16 cellular contexts compared by ENCODE assay signal in the genomic region with DNA sequence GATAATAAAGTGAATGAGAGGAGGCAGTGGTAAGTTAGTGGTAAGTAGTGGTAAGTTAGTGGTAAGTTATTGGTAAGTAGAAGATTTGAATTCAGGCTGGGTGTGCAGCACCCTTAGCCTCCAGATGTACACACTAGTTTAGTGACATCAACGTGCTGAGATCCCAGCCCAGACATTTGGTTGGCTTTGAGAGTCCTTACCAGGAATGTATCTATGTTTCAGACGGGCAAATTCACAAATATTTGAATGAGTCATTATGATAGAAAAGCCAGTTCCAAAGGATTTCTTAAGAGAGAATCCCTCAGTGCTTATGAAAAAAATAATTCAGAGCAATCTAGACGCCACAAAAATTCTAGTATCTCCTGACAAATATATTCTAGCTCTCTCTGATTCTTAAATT.
DNase-seq lines count a peak whose midpoint lies in the region; TF ChIP-seq lines count a peak whose summit lies in the region.
"Had no signal": no experiment of that assay in that cellular context is flagged by ENCODE, and none has a peak within 500 bp of the region (broad histone marks: within the 10 kb centered on the region; RNA-seq: fewer than 3 reads in every experiment).

No MANE protein-coding gene starts in this region.

- no peaks in the 10 kb centered on the region for H3K36me3 Mint-ChIP-seq in activated CD4-positive, alpha-beta T cell treated with anti-CD3 and anti-CD28 coated beads, Interleukin-2, amount 10 ng/mL, durations not matched to agents 7 days and 5 days (ENCODE audit: low read depth)
- H3K36me3 Mint-ChIP-seq: activated naive CD8-positive, alpha-beta T cell treated with anti-CD3 and anti-CD28 coated beads, Interleukin-2, amount 10 ng/mL, durations not matched to agents 7 days and 5 days had no signal

- no peak overlapping the region for H2BK12ac ChIP-seq in mesenchymal stem cell (ENCODE audit: low read length in 2 of 2)

- no peak overlapping the region for H2BK120ac ChIP-seq in mesenchymal stem cell (ENCODE audit: low read depth, low read length)

- H3K9me3 ChIP-seq in mesenchymal stem cell (ENCODE audit: control insufficient read depth, low read length), result no peaks in the 10 kb centered on the region

- no peaks in the 10 kb centered on the region for H3K27me3 Mint-ChIP-seq in activated CD4-positive, alpha-beta T cell treated with anti-CD3 and anti-CD28 coated beads, Interleukin-2, amount 10 ng/mL, durations not matched to agents 7 days and 5 days
- H3K27me3 Mint-ChIP-seq: activated naive CD8-positive, alpha-beta T cell treated with anti-CD3 and anti-CD28 coated beads, Interleukin-2, amount 10 ng/mL, durations not matched to agents 7 days and 5 days; stimulated activated memory B cell treated with anti-CD40 and anti-IgM and Interleukin-4, amounts not matched to agents 10 μg/mL and 1 μg/mL and 100 μg/mL, for 72 hours had no signal

- no peak overlapping the region for H3K14ac ChIP-seq in mesenchymal stem cell (ENCODE audit: low read length in 2 of 2)

- no peak overlapping the region for H4K91ac ChIP-seq in mesenchymal stem cell (ENCODE audit: low read length)

- POLR2A ChIA-PET in activated CD4-positive, alpha-beta T cell treated with anti-CD3 and anti-CD28 coated beads, Interleukin-2, amount 10 ng/mL, durations not matched to agents 7 days and 5 days (lab: Charles Lee), result no interaction called here

- no peak for TF ChIP-seq CTCF in AG09309 (IDR thresholded peaks at IDR 0.05; ENCODE audit: control insufficient read depth, insufficient read depth, low read depth, low read length, missing control alignments)
- no peak for TF ChIP-seq CTCF in choroid plexus epithelial cell (conservative IDR thresholded peaks at IDR 0.05; ENCODE audit: low read depth, low read length)

- no peaks in the 10 kb centered on the region for H3K4me1 Mint-ChIP-seq in activated CD4-positive, alpha-beta T cell treated with anti-CD3 and anti-CD28 coated beads, Interleukin-2, amount 10 ng/mL, durations not matched to agents 7 days and 5 days
- H3K4me1 Mint-ChIP-seq: activated naive CD8-positive, alpha-beta T cell treated with anti-CD3 and anti-CD28 coated beads, Interleukin-2, amount 10 ng/mL, durations not matched to agents 7 days and 5 days; memory B cell; stimulated activated memory B cell treated with anti-CD40 and anti-IgM and Interleukin-4, amounts not matched to agents 10 μg/mL and 1 μg/mL and 100 μg/mL, for 72 hours had no signal

- no peaks in the 10 kb centered on the region for H3K4me1 ChIP-seq in mesenchymal stem cell (ENCODE audit: control insufficient read depth, insufficient read depth, low read depth, low read length)

- no peak overlapping the region for H2BK5ac ChIP-seq in mesenchymal stem cell (ENCODE audit: low read depth, low read length, poor library complexity, severe bottlenecking)

- H3K4me3 ChIP-seq in AG09309 (ENCODE audit: control insufficient read depth, low read depth, low read length) (no peak overlapping the region), choroid plexus epithelial cell (ENCODE audit: low read depth, low read length) (no peak overlapping the region), mesenchymal stem cell (ENCODE audit: insufficient read depth in 1 of 2, low read depth in 1 of 2, low read length in 2 of 2) (no peak overlapping the region)

- H3K79me1 ChIP-seq in mesenchymal stem cell (replicated peaks; ENCODE audit: low read length, poor library complexity, severe bottlenecking), result no peaks in the 10 kb centered on the region

- DNase-seq in AG09309 (ENCODE audit: low read depth), result peak; percentile 76
- DNase-seq in M059J (ENCODE audit: low read depth), result peak; percentile 75
- peak; percentile 93 for DNase-seq in choroid plexus epithelial cell (ENCODE audit: low read depth)
- peak; percentile 60 for DNase-seq in mesenchymal stem cell
- DNase-seq in stimulated activated CD4-positive, alpha-beta T cell treated with anti-CD3 and anti-CD28 coated beads, Interleukin-4, amount 100 ng/mL, for 24 hours, result no peak
- DNase-seq in activated CD4-positive, alpha-beta T cell treated with anti-CD3 and anti-CD28 coated beads, Interleukin-2, amount 10 ng/mL, durations not matched to agents 7 days and 5 days, result no peak
- no peak for DNase-seq in DMS 273 (lab: John Stamatoyannopoulos, UW; ENCODE audit: unreplicated experiment)
- DNase-seq in NCI-H2196 treated with DMSO at 0.1 percent for 48 hours (lab: John Stamatoyannopoulos, UW; ENCODE audit: unreplicated experiment), result no peak
- DNase-seq: activated naive CD8-positive, alpha-beta T cell treated with anti-CD3 and anti-CD28 coated beads, Interleukin-2, amount 10 ng/mL, durations not matched to agents 7 days and 5 days; effector memory CD4-positive, alpha-beta T cell; Karpas-422; occipital lobe; stimulated activated CD4-positive, alpha-beta T cell treated with anti-CD3 and anti-CD28 coated beads, Interleukin-2, amount 100 ng/mL, for 24 hours had no signal

- CTCF ChIA-PET in activated CD4-positive, alpha-beta T cell treated with anti-CD3 and anti-CD28 coated beads, Interleukin-2, amount 10 ng/mL, durations not matched to agents 7 days and 5 days (lab: Charles Lee), result no interaction called here

- H2BK15ac ChIP-seq in mesenchymal stem cell (ENCODE audit: low read depth, poor library complexity, severe bottlenecking), result no peak overlapping the region

- H3K9ac ChIP-seq in mesenchymal stem cell (ENCODE audit: low read length), result peak overlapping the region; percentile 53

- WGBS in mesenchymal stem cell, result 100% methylated on average over 1 of the region's 3 CpGs

- no peak overlapping the region for H3K4me2 ChIP-seq in mesenchymal stem cell (ENCODE audit: low read length, poor library complexity, severe bottlenecking)

- H3K36me3 ChIP-seq in mesenchymal stem cell (ENCODE audit: control insufficient read depth in 1 of 2, insufficient read depth in 2 of 2, low read depth in 1 of 2, low read length in 2 of 2), result no peaks in the 10 kb centered on the region

- no peak overlapping the region for H3K23ac ChIP-seq in mesenchymal stem cell (ENCODE audit: low read length in 2 of 2)

- no peak overlapping the region for H3K27ac Mint-ChIP-seq in activated CD4-positive, alpha-beta T cell treated with anti-CD3 and anti-CD28 coated beads, Interleukin-2, amount 10 ng/mL, durations not matched to agents 7 days and 5 days
- H3K27ac Mint-ChIP-seq: activated naive CD8-positive, alpha-beta T cell treated with anti-CD3 and anti-CD28 coated beads, Interleukin-2, amount 10 ng/mL, durations not matched to agents 7 days and 5 days; memory B cell; stimulated activated memory B cell treated with anti-CD40 and anti-IgM and Interleukin-4, amounts not matched to agents 10 μg/mL and 1 μg/mL and 100 μg/mL, for 72 hours had no signal

- H3K18ac ChIP-seq in mesenchymal stem cell (ENCODE audit: low read depth in 1 of 2, low read length in 2 of 2), result no peak overlapping the region

- no peak overlapping the region for H4K8ac ChIP-seq in mesenchymal stem cell (ENCODE audit: low read length)

- H2AFZ ChIP-seq in mesenchymal stem cell (ENCODE audit: low read depth, low read length), result no peak overlapping the region

- no peak overlapping the region for H3K4me3 Mint-ChIP-seq in activated CD4-positive, alpha-beta T cell treated with anti-CD3 and anti-CD28 coated beads, Interleukin-2, amount 10 ng/mL, durations not matched to agents 7 days and 5 days
- H3K4me3 Mint-ChIP-seq: activated naive CD8-positive, alpha-beta T cell treated with anti-CD3 and anti-CD28 coated beads, Interleukin-2, amount 10 ng/mL, durations not matched to agents 7 days and 5 days; memory B cell; stimulated activated memory B cell treated with anti-CD40 and anti-IgM and Interleukin-4, amounts not matched to agents 10 μg/mL and 1 μg/mL and 100 μg/mL, for 72 hours had no signal

- no peak overlapping the region for H3K27ac ChIP-seq in mesenchymal stem cell (ENCODE audit: low read length, poor library complexity, severe bottlenecking)
- H3K27ac ChIP-seq: C4-2B had no signal

- H3K4ac ChIP-seq in mesenchymal stem cell (ENCODE audit: low read depth in 1 of 2, low read length in 2 of 2), result no peak overlapping the region

- no peaks in the 10 kb centered on the region for H3K27me3 ChIP-seq in mesenchymal stem cell (ENCODE audit: control insufficient read depth in 1 of 2, insufficient read depth in 1 of 2, low read length in 2 of 2)

- H2AK5ac ChIP-seq in mesenchymal stem cell (ENCODE audit: low read length, severe bottlenecking), result no peak overlapping the region

- H3K9me3 Mint-ChIP-seq in activated CD4-positive, alpha-beta T cell treated with anti-CD3 and anti-CD28 coated beads, Interleukin-2, amount 10 ng/mL, durations not matched to agents 7 days and 5 days, result peaks cover 3% of the 10 kb centered on the region
- H3K9me3 Mint-ChIP-seq: activated naive CD8-positive, alpha-beta T cell treated with anti-CD3 and anti-CD28 coated beads, Interleukin-2, amount 10 ng/mL, durations not matched to agents 7 days and 5 days had no signal

Comparison
In these comparisons a context has a peak if more than half of its experiments do, and no peak if none do; other contexts are left out.
1. DNase-seq: peak in AG09309 (single experiment), M059J (single experiment), choroid plexus epithelial cell (single experiment) and mesenchymal stem cell (single experiment); none in stimulated activated CD4-positive, alpha-beta T cell treated with anti-CD3 and anti-CD28 coated beads, Interleukin-4, amount 100 ng/mL, for 24 hours (single experiment), activated CD4-positive, alpha-beta T cell treated with anti-CD3 and anti-CD28 coated beads, Interleukin-2, amount 10 ng/mL, durations not matched to agents 7 days and 5 days (single experiment), DMS 273 (single experiment) and NCI-H2196 treated with DMSO at 0.1 percent for 48 hours (single experiment).